1 cellular context compared by ENCODE assay signal in the genomic region with DNA sequence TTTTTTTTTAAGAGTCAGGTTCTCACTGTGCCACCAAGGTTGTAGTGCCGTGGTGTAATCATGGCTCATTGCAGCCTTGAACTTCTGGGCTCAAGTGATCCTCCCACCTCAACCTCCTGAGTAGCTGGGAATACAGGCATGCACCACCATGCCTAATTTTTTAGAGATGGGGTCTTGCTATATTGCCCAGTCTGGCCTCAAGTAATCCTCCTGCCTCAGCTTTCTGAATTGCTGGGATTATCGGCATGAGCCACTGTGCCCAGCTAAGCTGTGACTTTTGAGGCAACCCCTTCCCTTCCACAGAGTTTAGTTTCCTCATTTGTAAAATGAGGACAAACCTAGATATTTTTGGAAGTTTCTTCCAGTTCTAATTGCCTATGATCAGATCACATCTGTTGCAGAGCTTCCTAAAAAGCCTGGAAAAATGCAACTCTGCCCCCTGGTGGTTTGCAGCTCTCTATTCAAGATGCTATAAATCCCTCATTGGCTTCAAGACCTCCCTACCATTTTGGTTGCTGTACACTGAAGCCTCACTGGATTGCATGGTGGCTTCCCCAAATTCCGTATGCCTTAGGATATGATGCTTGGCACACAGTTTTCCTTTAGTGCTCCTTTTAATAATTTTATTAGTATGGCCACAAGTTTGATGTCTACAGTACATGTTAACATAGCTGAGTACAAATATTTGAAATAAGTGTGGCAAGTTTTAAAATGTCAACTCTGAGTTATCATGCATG.
TF ChIP-seq lines count a peak whose summit lies in the region.

No MANE protein-coding gene starts in this region.

TF ChIP-seq in endothelial cell of umbilical vein, 7 proteins besides CTCF, POLR2A, EP300 and RAD21 (continued from another document):
- TF ChIP-seq, protein P1, sequence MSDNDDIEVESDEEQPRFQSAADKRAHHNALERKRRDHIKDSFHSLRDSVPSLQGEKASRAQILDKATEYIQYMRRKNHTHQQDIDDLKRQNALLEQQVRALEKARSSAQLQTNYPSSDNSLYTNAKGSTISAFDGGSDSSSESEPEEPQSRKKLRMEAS (IDR thresholded peaks at IDR 0.05; ENCODE audit: insufficient read depth, insufficient read length), result no peak
- TF ChIP-seq MYC (IDR thresholded peaks at IDR 0.05; ENCODE audit: low read depth, low read length) (no peak), JUN (IDR thresholded peaks at IDR 0.05; ENCODE audit: borderline replicate concordance, insufficient read depth, insufficient read length, low read depth) (no peak)
TF ChIP-seq in endothelial cell of umbilical vein: peak in this region for 0.
